Comparison of ENCODE assay signal across 11 cellular contexts in the genomic region with DNA sequence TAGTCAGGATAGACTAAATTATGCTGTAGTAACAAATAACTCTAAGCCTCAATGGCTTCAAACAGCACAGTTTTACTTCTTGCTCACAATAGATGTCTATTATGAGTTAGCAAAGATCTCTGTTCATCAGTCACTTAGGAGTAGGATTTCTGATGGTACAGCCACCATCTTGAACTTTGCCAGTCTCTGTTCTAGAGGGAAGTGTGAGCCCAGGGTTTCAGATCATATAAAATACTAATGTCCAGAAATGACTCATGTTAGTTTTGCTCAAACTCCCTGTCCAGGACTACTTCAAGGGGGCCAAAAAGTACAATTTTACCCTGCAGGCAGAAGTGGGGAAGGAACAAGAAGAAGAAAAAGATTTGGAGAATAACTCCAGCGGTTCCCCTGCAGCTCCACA.
DNase-seq lines count a peak whose midpoint lies in the region; ATAC-seq and TF ChIP-seq lines count a peak whose summit lies in the region.
"Had no signal": no experiment of that assay in that cellular context is flagged by ENCODE, and none has a peak within 500 bp of the region (broad histone marks: within the 10 kb centered on the region; RNA-seq: fewer than 3 reads in every experiment).

No MANE protein-coding gene starts in this region.

- intact Hi-C loops in left lung (cut with DNase I): loop anchor here in 1 of 2 donors (10.0 kb wide), 1 partner anchor 236 kb away; no protein-coding TSS in a partner anchor
- intact Hi-C loops in activated T-helper 1 cell treated with anti-CD3 and anti-CD28 coated beads, Interleukin-12 subunit alpha, Interleukin-12 subunit beta, Interleukin-2, Interleukin-4 antibody, amounts not matched to agents 30 ng/mL and 10 ng/mL and 1 ng/mL, durations not matched to agents 14 hours and 24 hours and 36 hours (cut with micrococcal nuclease): loop anchor here (5.0 kb wide), 2 partner anchors 34 to 244 kb away; no protein-coding TSS in a partner anchor

- H3K4me3 Mint-ChIP-seq in activated T-helper 1 cell treated with anti-CD3 and anti-CD28 coated beads, Interleukin-12 subunit alpha, Interleukin-12 subunit beta, Interleukin-2, Interleukin-4 antibody, amounts not matched to agents 30 ng/mL and 10 ng/mL and 1 ng/mL, durations not matched to agents 14 hours and 24 hours and 36 hours: no peak overlapping the region

- H3K9me3 ChIP-seq in left lung: no peaks in the 10 kb centered on the region

- H3K36me3 Mint-ChIP-seq in activated T-helper 1 cell treated with anti-CD3 and anti-CD28 coated beads, Interleukin-12 subunit alpha, Interleukin-12 subunit beta, Interleukin-2, Interleukin-4 antibody, amounts not matched to agents 30 ng/mL and 10 ng/mL and 1 ng/mL, durations not matched to agents 14 hours and 24 hours and 36 hours (ENCODE audit: low read depth): no peaks in the 10 kb centered on the region

- H3K4me3 ChIP-seq in left lung: no peak overlapping the region

- H3K27ac Mint-ChIP-seq in activated T-helper 1 cell treated with anti-CD3 and anti-CD28 coated beads, Interleukin-12 subunit alpha, Interleukin-12 subunit beta, Interleukin-2, Interleukin-4 antibody, amounts not matched to agents 30 ng/mL and 10 ng/mL and 1 ng/mL, durations not matched to agents 14 hours and 24 hours and 36 hours: no peak overlapping the region

- peak; percentile 55 for ATAC-seq in GM19324 (IDR thresholded peaks at IDR 0.05; ENCODE audit: low FRiP score, unreplicated experiment)
- peak; percentile 73 for ATAC-seq in HG02623 (IDR thresholded peaks at IDR 0.05; ENCODE audit: unreplicated experiment)
- ATAC-seq in HG03354 (IDR thresholded peaks at IDR 0.05; ENCODE audit: poor library complexity, severe bottlenecking, unreplicated experiment): peak; percentile 65
- no peak for ATAC-seq in left lung

- CTCF ChIA-PET in GM10248 (lab: Yijun Ruan, JAX): no interaction called here

- no peaks in the 10 kb centered on the region for H3K36me3 ChIP-seq in left lung

- DNase-seq in GM10248 (ENCODE audit: extremely low spot score): peak; percentile 37
- DNase-seq in NCI-H187 (lab: John Stamatoyannopoulos, UW): no peak
- DNase-seq in left lung: no peak
- no peak for DNase-seq in activated T-helper 1 cell treated with anti-CD3 and anti-CD28 coated beads, Interleukin-12 subunit alpha, Interleukin-12 subunit beta, Interleukin-2, Interleukin-4 antibody, amounts not matched to agents 30 ng/mL and 10 ng/mL and 1 ng/mL, durations not matched to agents 14 hours and 24 hours and 36 hours (ENCODE audit: low spot score)
- no peak for DNase-seq in cerebellar nuclear complex (lab: John Stamatoyannopoulos, UW)
- DNase-seq: NCI-H1417; stimulated activated CD4-positive, alpha-beta T cell treated with anti-CD3 and anti-CD28 coated beads, Interleukin-15, amount 100 ng/mL, for 24 hours; T-helper 1 cell had no signal

- no peak overlapping the region for H3K27ac ChIP-seq in left lung

- H3K27me3 ChIP-seq in left lung: no peaks in the 10 kb centered on the region

- H3K9me3 Mint-ChIP-seq in activated T-helper 1 cell treated with anti-CD3 and anti-CD28 coated beads, Interleukin-12 subunit alpha, Interleukin-12 subunit beta, Interleukin-2, Interleukin-4 antibody, amounts not matched to agents 30 ng/mL and 10 ng/mL and 1 ng/mL, durations not matched to agents 14 hours and 24 hours and 36 hours: no peaks in the 10 kb centered on the region

- POLR2A ChIA-PET in GM10248 (lab: Yijun Ruan, JAX): no interaction called here

- TF ChIP-seq CTCF in GM10248 (IDR thresholded peaks at IDR 0.05; ENCODE audit: control extremely low read depth, extremely low read depth, low read depth, missing control alignments): no peak
- TF ChIP-seq CTCF in left lung (IDR thresholded peaks at IDR 0.05): no peak

- H3K4me1 Mint-ChIP-seq in activated T-helper 1 cell treated with anti-CD3 and anti-CD28 coated beads, Interleukin-12 subunit alpha, Interleukin-12 subunit beta, Interleukin-2, Interleukin-4 antibody, amounts not matched to agents 30 ng/mL and 10 ng/mL and 1 ng/mL, durations not matched to agents 14 hours and 24 hours and 36 hours (ENCODE audit: low read depth): peaks cover 4% of the 10 kb centered on the region

- no peaks in the 10 kb centered on the region for H3K4me1 ChIP-seq in left lung

- H3K27me3 Mint-ChIP-seq in activated T-helper 1 cell treated with anti-CD3 and anti-CD28 coated beads, Interleukin-12 subunit alpha, Interleukin-12 subunit beta, Interleukin-2, Interleukin-4 antibody, amounts not matched to agents 30 ng/mL and 10 ng/mL and 1 ng/mL, durations not matched to agents 14 hours and 24 hours and 36 hours (ENCODE audit: insufficient read depth): peaks cover 6% of the 10 kb centered on the region
